8 cellular contexts compared by ENCODE assay signal in the genomic region with DNA sequence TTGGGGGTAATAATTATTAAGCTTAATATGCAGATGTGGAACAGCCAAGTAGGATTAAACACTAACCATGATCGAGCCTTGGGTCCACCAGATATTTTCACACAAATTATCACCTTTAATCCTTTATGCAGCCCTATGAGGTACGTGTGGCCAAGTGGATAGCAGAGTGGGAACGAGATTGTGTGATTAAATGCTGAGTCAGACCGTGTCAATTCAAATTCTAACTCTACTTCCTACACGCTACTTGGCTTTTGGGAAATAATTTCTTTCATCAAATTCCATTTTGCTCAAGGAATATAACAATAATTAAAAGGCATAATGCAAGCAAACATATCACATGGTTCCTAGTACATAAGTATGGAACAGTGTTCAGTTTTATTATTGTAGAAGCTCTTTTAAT.
"Had no signal": no experiment of that assay in that cellular context is flagged by ENCODE, and none has a peak within 500 bp of the region (broad histone marks: within the 10 kb centered on the region; RNA-seq: fewer than 3 reads in every experiment).

No MANE protein-coding gene starts in this region.

- H3K4me1 ChIP-seq: HAP-1 had no signal

- H3K9me3 ChIP-seq: HAP-1 had no signal

- H3K27ac ChIP-seq: KMS-11 had no signal

- ATAC-seq: GM23338, HCT116 had no signal

- H2AFZ ChIP-seq: GM23338 had no signal

- H3K36me3 ChIP-seq: HAP-1 had no signal

- H3K9ac ChIP-seq: KMS-11 had no signal

- DNase-seq: H7, HFFc6, Karpas-422, KBM-7 had no signal

- H3K4me2 ChIP-seq: GM23338, KMS-11 had no signal

- H3K4me3 ChIP-seq: GM23338, HAP-1 had no signal
